In the genomic region with DNA sequence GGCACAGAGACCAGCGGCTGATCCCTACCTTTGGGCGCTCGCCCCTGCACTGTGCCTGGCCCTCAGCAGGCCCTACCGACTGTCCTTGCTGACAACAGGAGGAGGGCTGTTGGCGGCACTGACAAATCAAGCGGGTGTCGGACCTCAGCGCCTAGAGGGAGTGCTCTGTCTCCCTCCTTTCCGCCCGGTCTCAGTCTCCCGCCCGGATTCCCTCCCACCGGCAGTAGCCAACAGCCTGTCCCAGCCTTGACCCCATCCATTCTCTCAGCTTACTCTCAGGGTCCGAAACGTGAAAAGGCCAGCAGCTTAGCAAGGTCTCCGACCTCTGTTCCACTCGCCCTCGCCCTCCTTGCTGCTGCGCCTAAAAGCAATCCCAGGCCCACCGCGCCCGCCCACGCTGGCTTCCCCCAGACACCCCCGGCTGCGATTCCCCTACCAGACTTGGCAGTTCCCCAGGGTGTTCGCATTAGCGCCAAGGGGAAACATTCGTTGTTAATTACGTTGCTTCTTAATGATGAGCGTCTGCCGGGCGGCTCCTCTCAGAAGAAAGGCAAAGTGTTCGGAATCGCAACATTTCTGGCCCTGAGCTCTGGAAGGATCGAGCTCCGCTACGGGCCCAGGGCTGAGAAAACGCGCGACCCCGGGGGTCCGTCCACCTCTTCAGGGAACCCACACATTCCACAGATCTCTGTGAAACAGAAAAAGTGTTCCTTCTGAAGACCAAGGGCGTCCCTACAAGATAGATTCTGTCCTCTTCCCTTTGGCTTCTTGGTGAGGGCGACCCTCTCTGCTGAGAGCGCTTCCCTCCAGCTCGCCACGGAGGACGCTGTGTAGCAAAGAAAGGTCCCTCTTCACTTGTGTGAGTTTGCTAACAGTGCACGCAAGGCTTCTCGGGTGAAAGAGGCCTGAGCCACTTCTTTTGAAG, we compare ENCODE assay signal across 14 cellular contexts.
DNase-seq lines count a peak whose midpoint lies in the region; ATAC-seq, FAIRE-seq and TF ChIP-seq lines count a peak whose summit lies in the region.
"Had no signal": no experiment of that assay in that cellular context is flagged by ENCODE, and none has a peak within 500 bp of the region (broad histone marks: within the 10 kb centered on the region; RNA-seq: fewer than 3 reads in every experiment).

No MANE protein-coding gene starts in this region.

- no peak for DNase-seq in esophagus squamous epithelium (lab: John Stamatoyannopoulos, UW)
- no peak for DNase-seq in HepG2 (ENCODE audit: low spot score)
- no peak for DNase-seq in osteocyte (ENCODE audit: extremely low spot score, unreplicated experiment)
- no peak for DNase-seq in Karpas-422
- DNase-seq in Peyer's patch: no peak
- DNase-seq: Calu3, immature natural killer cell had no signal

- no peak overlapping the region for H3K4me3 Mint-ChIP-seq in osteocyte (ENCODE audit: unreplicated experiment)
- H3K4me3 Mint-ChIP-seq: dendritic cell treated with granulocyte-macrophage colony-stimulating factor and Interleukin-4, amounts not matched to agents 40 ng/mL and 50 ng/mL, for 4 days; immature natural killer cell had no signal

- no peaks in the 10 kb centered on the region for H4K20me1 ChIP-seq in HepG2 (ENCODE audit: insufficient read depth, low read length)
- no peaks in the 10 kb centered on the region for H4K20me1 ChIP-seq in Karpas-422 (ENCODE audit: insufficient read depth, low read depth, low read length)

- H3K9me3 ChIP-seq in HUES6 (ENCODE audit: control insufficient read depth, insufficient read depth, low read depth, low read length) (peaks cover 7% of the 10 kb centered on the region; the same call in 1 of the 2 replicates), esophagus squamous epithelium (no peaks in the 10 kb centered on the region), HepG2 (ENCODE audit: low read length) (no peaks in the 10 kb centered on the region), subcutaneous abdominal adipose tissue (ENCODE audit: control insufficient read depth in 5 of 5, low read length in 5 of 5) (peaks cover 0 to 2% (median 0%) of the 10 kb centered on the region in 5 donors), Karpas-422 (ENCODE audit: low read length) (no peaks in the 10 kb centered on the region), Peyer's patch (no peaks in the 10 kb centered on the region)
- H3K9me3 ChIP-seq: prostate gland had no signal

- H3K36me3 Mint-ChIP-seq in osteocyte (ENCODE audit: unreplicated experiment): peaks cover 4% of the 10 kb centered on the region
- H3K36me3 Mint-ChIP-seq: immature natural killer cell had no signal

- POLR2A ChIA-PET in HepG2 (lab: Yijun Ruan, JAX): no interaction called here

- CTCF ChIA-PET in HepG2 (lab: Yijun Ruan, JAX; ENCODE audit: low intra/inter-chr PET ratio, low total read pairs): no interaction called here

- TF ChIP-seq POLR2A in esophagus squamous epithelium (IDR thresholded peaks at IDR 0.05) (no peak), HepG2 (IDR thresholded peaks at IDR 0.05; ENCODE audit: insufficient read depth in 1 of 2, low read depth in 2 of 2, low read length in 2 of 2) (no peak), Peyer's patch (IDR thresholded peaks at IDR 0.05) (no peak)

- no peaks in the 10 kb centered on the region; the same call in 1 of the 2 replicates for H3K27me3 ChIP-seq in HUES6 (ENCODE audit: control insufficient read depth, insufficient read depth, low read length)
- H3K27me3 ChIP-seq in esophagus squamous epithelium: peaks cover 0 to 9% (median 0%) of the 10 kb centered on the region in 4 donors
- H3K27me3 ChIP-seq in HepG2 (ENCODE audit: control insufficient read depth in 1 of 2, insufficient read depth in 2 of 2, low read length in 2 of 2): peaks cover 1 to 14% of the 10 kb centered on the region in 2 experiments; a peak in 1 of 5 replicates
- H3K27me3 ChIP-seq in subcutaneous abdominal adipose tissue (ENCODE audit: control insufficient read depth in 5 of 5, insufficient read depth in 4 of 5, low read length in 5 of 5): no peaks in the 10 kb centered on the region
- peaks cover 4% of the 10 kb centered on the region; the same call in 1 of the 2 replicates for H3K27me3 ChIP-seq in Karpas-422 (ENCODE audit: low read length)
- H3K27me3 ChIP-seq in Peyer's patch: no peaks in the 10 kb centered on the region

- H3K4me3 ChIP-seq in HUES6 (ENCODE audit: low read depth, low read length) (peak overlapping the region; percentile 49), esophagus squamous epithelium (peak overlapping the region in 2 of 4 donors; percentile 13 to 37), HepG2 (replicated peaks in 1 of 3; ENCODE audit: insufficient read depth in 1 of 3, low read depth in 2 of 3, low read length in 3 of 3) (no peak overlapping the region), subcutaneous abdominal adipose tissue (ENCODE audit: low read depth in 1 of 5, low read length in 5 of 5) (peak overlapping the region in 4 of 5 donors; percentile 11 to 53 (median 26)), Karpas-422 (ENCODE audit: low read length) (no peak overlapping the region), Peyer's patch (peak overlapping the region in 1 of 4 donors; percentile 17)
- H3K4me3 ChIP-seq: prostate gland had no signal

- H3K9ac ChIP-seq in HUES6 (ENCODE audit: low read length) (peak overlapping the region; percentile 80), HepG2 (ENCODE audit: insufficient read depth, low read depth, low read length) (no peak overlapping the region), subcutaneous abdominal adipose tissue (ENCODE audit: low read length in 5 of 5) (no peak overlapping the region), Karpas-422 (ENCODE audit: low read length) (no peak overlapping the region)

- BruUV-seq in HepG2 (replicated peaks; lab: Mats Ljungman, UMichigan): no TSS peak

- intact Hi-C loops in esophagus squamous epithelium (cut with DNase I) (no loop called here), HepG2 (cut with micrococcal nuclease; ENCODE audit: unreplicated experiment) (no loop called here)

- TF ChIP-seq EP300 in HepG2 (IDR thresholded peaks at IDR 0.05; ENCODE audit: low read depth in 2 of 2, low read length in 2 of 2): no peak
- TF ChIP-seq EP300 in HepG2 (CRISPR knock-in tag; IDR thresholded peaks at IDR 0.05; ENCODE audit: borderline replicate concordance): no peak

- H3K4me2 ChIP-seq in HepG2 (ENCODE audit: low read depth, low read length): no peak overlapping the region
- no peak overlapping the region for H3K4me2 ChIP-seq in Karpas-422 (ENCODE audit: low read depth, low read length, poor library complexity, severe bottlenecking)

- no peak for TF ChIP-seq RAD21 in HepG2 (CRISPR knock-in tag; IDR thresholded peaks at IDR 0.05)

- H2AFZ ChIP-seq in HepG2 (ENCODE audit: low read length): no peak overlapping the region
- no peak overlapping the region for H2AFZ ChIP-seq in Karpas-422 (ENCODE audit: low read length)

- ATAC-seq in HepG2 (peak; percentile 38; the same call in 2 of the 3 replicates), GM18520 (IDR thresholded peaks at IDR 0.05; ENCODE audit: unreplicated experiment) (no peak)

- no peaks in the 10 kb centered on the region; the same call in 1 of the 2 replicates for H3K9me2 ChIP-seq in Karpas-422 (replicated peaks; ENCODE audit: insufficient read depth, low read length)

- peak overlapping the region; percentile 63; the same call in 1 of the 2 replicates for H3K27ac ChIP-seq in HUES6 (ENCODE audit: low read depth, low read length)
- peak overlapping the region in 3 of 4 donors; percentile 48 to 66 (median 64) for H3K27ac ChIP-seq in esophagus squamous epithelium
- H3K27ac ChIP-seq in HepG2 (ENCODE audit: extremely low read length, insufficient read depth, low read length): no peak overlapping the region
- H3K27ac ChIP-seq in subcutaneous abdominal adipose tissue (ENCODE audit: low read depth, low read length): peak overlapping the region; percentile 11
- no peak overlapping the region for H3K27ac ChIP-seq in Karpas-422 (ENCODE audit: low read length)
- peak overlapping the region in 2 of 4 donors; percentile 43 to 54 for H3K27ac ChIP-seq in Peyer's patch

- H3K27ac Mint-ChIP-seq in osteocyte (ENCODE audit: unreplicated experiment): no peak overlapping the region
- H3K27ac Mint-ChIP-seq: dendritic cell treated with granulocyte-macrophage colony-stimulating factor and Interleukin-4, amounts not matched to agents 40 ng/mL and 50 ng/mL, for 4 days; immature natural killer cell had no signal

- 67 to 78% methylated on average over 14 to 24 of the region's 50 CpGs for WGBS in esophagus squamous epithelium, 2 donors
- WGBS in HepG2 (ENCODE audit: low lambda C conversion rate): 77% methylated on average over 50 of the region's 50 CpGs

- H3K79me2 ChIP-seq in HepG2 (ENCODE audit: insufficient read depth, low read length) (no peaks in the 10 kb centered on the region), Karpas-422 (ENCODE audit: low read length) (no peaks in the 10 kb centered on the region)

- no peak for TF ChIP-seq CTCF in esophagus squamous epithelium (IDR thresholded peaks at IDR 0.05)
- TF ChIP-seq CTCF in HepG2 (CRISPR knock-in tag; IDR thresholded peaks at IDR 0.05): no peak
- TF ChIP-seq CTCF in osteocyte (IDR thresholded peaks at IDR 0.05): no peak
- TF ChIP-seq CTCF in Peyer's patch (IDR thresholded peaks at IDR 0.05): no peak

- H3K36me3 ChIP-seq in HUES6 (ENCODE audit: control insufficient read depth, insufficient read depth, low read length): no peaks in the 10 kb centered on the region
- no peaks in the 10 kb centered on the region for H3K36me3 ChIP-seq in esophagus squamous epithelium
- H3K36me3 ChIP-seq in HepG2 (replicated peaks in 1 of 2; ENCODE audit: control insufficient read depth in 1 of 2, insufficient read depth in 2 of 2, low read length in 2 of 2): no peaks in the 10 kb centered on the region
- H3K36me3 ChIP-seq in subcutaneous abdominal adipose tissue (ENCODE audit: control insufficient read depth in 5 of 5, insufficient read depth in 5 of 5, low read length in 5 of 5): no peaks in the 10 kb centered on the region
- no peaks in the 10 kb centered on the region for H3K36me3 ChIP-seq in Karpas-422 (ENCODE audit: insufficient read depth, low read length)
- no peaks in the 10 kb centered on the region for H3K36me3 ChIP-seq in Peyer's patch
- H3K36me3 ChIP-seq: prostate gland had no signal

- FAIRE-seq in HepG2 (lab: Jason Lieb, UNC): no peak
- FAIRE-seq: GM12892, RCC 7860 had no signal

- in situ Hi-C loops in HepG2 (cut with HindIII; ENCODE audit: extremely low pct_ligation_motif_present, low pct_unique_long_range_greater_than_20kb): no loop called here

- H3K4me1 Mint-ChIP-seq in osteocyte (ENCODE audit: unreplicated experiment): peaks cover 24% of the 10 kb centered on the region
- H3K4me1 Mint-ChIP-seq: immature natural killer cell had no signal

- H3K27me3 Mint-ChIP-seq in osteocyte (ENCODE audit: unreplicated experiment): no peaks in the 10 kb centered on the region

- no peaks in the 10 kb centered on the region for H3K9me3 Mint-ChIP-seq in osteocyte (ENCODE audit: unreplicated experiment)

- H3K4me1 ChIP-seq in HUES6 (ENCODE audit: control insufficient read depth, insufficient read depth, low read length) (peaks cover 27% of the 10 kb centered on the region), esophagus squamous epithelium (peaks cover 0 to 18% (median 3%) of the 10 kb centered on the region in 3 donors), HepG2 (ENCODE audit: insufficient read depth, low read length) (no peaks in the 10 kb centered on the region), subcutaneous abdominal adipose tissue (ENCODE audit: control insufficient read depth in 5 of 5, insufficient read depth in 5 of 5, low read length in 5 of 5) (peaks cover 0 to 25% (median 16%) of the 10 kb centered on the region in 5 donors), Karpas-422 (ENCODE audit: low read length) (peaks cover 2% of the 10 kb centered on the region; the same call in 1 of the 2 replicates), Peyer's patch (no peaks in the 10 kb centered on the region)
- H3K4me1 ChIP-seq: prostate gland had no signal

Comparison
In these comparisons a context has a peak if more than half of its experiments do, and no peak if none do; other contexts are left out.
1. H3K27ac ChIP-seq: peak in HUES6 (single experiment), esophagus squamous epithelium (3 of 4) and subcutaneous abdominal adipose tissue (single experiment); none in HepG2 (single experiment) and Karpas-422 (single experiment).
2. H3K4me3 ChIP-seq: peak in HUES6 (single experiment) and subcutaneous abdominal adipose tissue (4 of 5); none in HepG2 (0 of 3) and Karpas-422 (single experiment).